In genomic region chrX:11478971-11479370, GRCh38 we compare ENCODE assay signal across 17 cellular contexts.
A peak's percentile ranks its signal among the peaks of the same experiment; 100 is the strongest.
DNase-seq lines count a peak whose midpoint lies in the region; ATAC-seq, FAIRE-seq and TF ChIP-seq lines count a peak whose summit lies in the region.
"Had no signal": no experiment of that assay in that cellular context is flagged by ENCODE, and none has a peak within 500 bp of the region (broad histone marks: within the 10 kb centered on the region; RNA-seq: fewer than 3 reads in every experiment).

No MANE protein-coding gene starts in this region.

- H3K4me1 ChIP-seq in duodenal mucosa (ENCODE audit: control insufficient read depth in 1 of 2, insufficient read depth in 2 of 2, low read length in 2 of 2) (no peaks in the 10 kb centered on the region), osteoblast (ENCODE audit: insufficient read depth, low read length) (peaks cover 20% of the 10 kb centered on the region)
- H3K4me1 ChIP-seq: Peyer's patch, SJSA1 had no signal

- H3K36me3 ChIP-seq in duodenal mucosa (ENCODE audit: control insufficient read depth in 1 of 2, insufficient read depth in 2 of 2, low read length in 2 of 2) = no peaks in the 10 kb centered on the region
- no peaks in the 10 kb centered on the region for H3K36me3 ChIP-seq in osteoblast (ENCODE audit: insufficient read depth, low read length)
- H3K36me3 ChIP-seq: Peyer's patch, SJSA1 had no signal

- H3K4me3 ChIP-seq in duodenal mucosa (ENCODE audit: low read depth in 1 of 2, low read length in 2 of 2) = no peak overlapping the region
- H3K4me3 ChIP-seq in osteoblast (ENCODE audit: insufficient read depth, low read length) = no peak overlapping the region
- H3K4me3 ChIP-seq: Peyer's patch, SJSA1 had no signal

- H3K9me3 ChIP-seq in duodenal mucosa (ENCODE audit: control insufficient read depth in 1 of 2, low read length in 2 of 2) (no peaks in the 10 kb centered on the region), osteoblast (ENCODE audit: low read depth, low read length) (no peaks in the 10 kb centered on the region)
- H3K9me3 ChIP-seq: Peyer's patch, SJSA1 had no signal

- no peaks in the 10 kb centered on the region for H3K79me2 ChIP-seq in osteoblast (ENCODE audit: insufficient read depth, low read length)

- TF ChIP-seq CTCF in osteoblast (IDR thresholded peaks at IDR 0.05; ENCODE audit: extremely low read depth, low read depth, low read length) = no peak

- H2AFZ ChIP-seq in osteoblast (ENCODE audit: low read length) = no peak overlapping the region

- no peak overlapping the region for H3K4me2 ChIP-seq in osteoblast (ENCODE audit: insufficient read depth, low read length)

- peak overlapping the region; percentile 20 for H3K27ac ChIP-seq in duodenal mucosa (ENCODE audit: low read depth, low read length)
- peak overlapping the region; percentile 6 for H3K27ac ChIP-seq in osteoblast (ENCODE audit: low read depth, low read length)
- H3K27ac ChIP-seq: Peyer's patch, SJSA1 had no signal

- H3K27me3 ChIP-seq in duodenal mucosa (ENCODE audit: control insufficient read depth in 1 of 2, insufficient read depth in 2 of 2, low read length in 2 of 2) = no peaks in the 10 kb centered on the region
- H3K27me3 ChIP-seq in osteoblast (ENCODE audit: insufficient read depth, low read length) = no peaks in the 10 kb centered on the region
- H3K27me3 ChIP-seq: Peyer's patch, SJSA1 had no signal

- FAIRE-seq in frontal cortex (lab: Jason Lieb, UNC) = no peak
- FAIRE-seq: G401.6, H1 had no signal

- ATAC-seq in GM18867 (IDR thresholded peaks at IDR 0.05; ENCODE audit: unreplicated experiment) (no peak), GM18868 (IDR thresholded peaks at IDR 0.05; ENCODE audit: unreplicated experiment) (no peak)

- no peaks in the 10 kb centered on the region for H4K20me1 ChIP-seq in osteoblast (ENCODE audit: insufficient read depth, low read length)

- DNase-seq in DMS 273 treated with DMSO at 0.1 percent for 48 hours (lab: John Stamatoyannopoulos, UW) (peak; percentile 43), NCI-H524 (lab: John Stamatoyannopoulos, UW) (peak; percentile 44 to 86), osteoblast (ENCODE audit: insufficient read length, low spot score, missing footprints) (no peak), frontal cortex (ENCODE audit: low spot score in 2 of 2) (no peak), inferior parietal cortex (ENCODE audit: extremely low spot score) (no peak)
- DNase-seq: AML-193, KG1, NCI-H2029, NCI-H2171 treated with DMSO at 0.1 percent for 48 hours, NCI-H446, Peyer's patch had no signal

- H3K9ac ChIP-seq in duodenal mucosa (ENCODE audit: low read depth in 1 of 2, low read length in 2 of 2) = no peak overlapping the region

Comparison
In these comparisons a context has a peak if more than half of its experiments do, and no peak if none do; other contexts are left out.
1. DNase-seq: peak in DMS 273 treated with DMSO at 0.1 percent for 48 hours (single experiment) and NCI-H524 (2 of 2); none in osteoblast (single experiment), frontal cortex (0 of 2) and inferior parietal cortex (single experiment).